In genomic region chr16:74888888-74889287, GRCh38 we compare ENCODE assay signal across 15 cellular contexts.
"Had no signal": no experiment of that assay in that cellular context is flagged by ENCODE, and none has a peak within 500 bp of the region (broad histone marks: within the 10 kb centered on the region; RNA-seq: fewer than 3 reads in every experiment).

No MANE protein-coding gene starts in this region.

- H3K4me1 ChIP-seq: lower lobe of right lung, parathyroid adenoma had no signal

- H3K4me3 Mint-ChIP-seq: activated B cell treated with CpG ODN at 0.5 μM for 24 hours; activated naive CD8-positive, alpha-beta T cell treated with anti-CD3 and anti-CD28 coated beads, Interleukin-2, amount 50 U/mL, for 24 hours; naive B cell had no signal

- ATAC-seq: activated naive CD8-positive, alpha-beta T cell treated with anti-CD3 and anti-CD28 coated beads, Interleukin-2, amount 50 U/mL, for 24 hours; left lobe of liver; lower lobe of right lung; right cardiac atrium had no signal

- H3K4me1 Mint-ChIP-seq: activated B cell treated with CpG ODN at 0.5 μM for 24 hours; activated naive CD8-positive, alpha-beta T cell treated with anti-CD3 and anti-CD28 coated beads, Interleukin-2, amount 50 U/mL, for 24 hours had no signal

- H3K27ac ChIP-seq: lower lobe of right lung, parathyroid adenoma, thoracic aorta had no signal

- H3K9me3 Mint-ChIP-seq: activated B cell treated with CpG ODN at 0.5 μM for 24 hours; activated naive CD8-positive, alpha-beta T cell treated with anti-CD3 and anti-CD28 coated beads, Interleukin-2, amount 50 U/mL, for 24 hours; naive B cell had no signal

- H3K27me3 Mint-ChIP-seq: activated B cell treated with CpG ODN at 0.5 μM for 24 hours; activated naive CD8-positive, alpha-beta T cell treated with anti-CD3 and anti-CD28 coated beads, Interleukin-2, amount 50 U/mL, for 24 hours; naive B cell had no signal

- H3K4me3 ChIP-seq: lower lobe of right lung, thoracic aorta had no signal

- H3K9me3 ChIP-seq: lower lobe of right lung, thoracic aorta had no signal

- DNase-seq: activated B cell treated with CpG ODN at 0.5 μM for 24 hours; activated gamma-delta T cell; activated naive CD4-positive, alpha-beta T cell treated with anti-CD3 and anti-CD28 coated beads, Interleukin-2, amount 50 U/mL, for 16 hours; activated naive CD8-positive, alpha-beta T cell treated with anti-CD3 and anti-CD28 coated beads, Interleukin-2, amount 50 U/mL, for 24 hours; cortex of kidney; foreskin fibroblast; lower lobe of right lung; naive B cell; nucleus accumbens; right cardiac atrium; stimulated activated CD4-positive, alpha-beta T cell treated with anti-CD3 and anti-CD28 coated beads, Interleukin-12 subunit alpha, Interleukin-12 subunit beta, amount 100 ng/mL, for 4 hours; T-helper 1 cell had no signal

- H3K27ac Mint-ChIP-seq: activated B cell treated with CpG ODN at 0.5 μM for 24 hours; activated naive CD8-positive, alpha-beta T cell treated with anti-CD3 and anti-CD28 coated beads, Interleukin-2, amount 50 U/mL, for 24 hours had no signal
